In genomic region chr14:71905031-71905430, GRCh38 we compare ENCODE assay signal across 1 cellular context.
TF ChIP-seq lines count a peak whose summit lies in the region.

No MANE protein-coding gene starts in this region.

TF ChIP-seq in H1, 55 proteins besides CTCF, POLR2A, EP300 and RAD21:
- TF ChIP-seq GABPA (IDR thresholded peaks at IDR 0.05; ENCODE audit: borderline replicate concordance, insufficient read depth, low read length) (no peak), E2F6 (IDR thresholded peaks at IDR 0.05) (no peak), CTBP2 (IDR thresholded peaks at IDR 0.05; ENCODE audit: borderline replicate concordance, insufficient read depth, insufficient read length, low read length) (no peak), SIN3A (conservative IDR thresholded peaks at IDR 0.05 in 1 of 2, IDR thresholded peaks at IDR 0.05 in 1 of 2; ENCODE audit: low read depth in 1 of 2, low read length in 2 of 2) (no peak), TAF7 (optimal IDR thresholded peaks at IDR 0.05; ENCODE audit: borderline replicate concordance, low read depth, low read length) (no peak), BACH1 (IDR thresholded peaks at IDR 0.05; ENCODE audit: low read length) (no peak), JUN (IDR thresholded peaks at IDR 0.05; ENCODE audit: low read depth, low read length) (no peak), CEBPB (IDR thresholded peaks at IDR 0.05; ENCODE audit: low read depth, low read length) (no peak)
TF ChIP-seq in H1: peak in this region for 0.
